In the genomic region with DNA sequence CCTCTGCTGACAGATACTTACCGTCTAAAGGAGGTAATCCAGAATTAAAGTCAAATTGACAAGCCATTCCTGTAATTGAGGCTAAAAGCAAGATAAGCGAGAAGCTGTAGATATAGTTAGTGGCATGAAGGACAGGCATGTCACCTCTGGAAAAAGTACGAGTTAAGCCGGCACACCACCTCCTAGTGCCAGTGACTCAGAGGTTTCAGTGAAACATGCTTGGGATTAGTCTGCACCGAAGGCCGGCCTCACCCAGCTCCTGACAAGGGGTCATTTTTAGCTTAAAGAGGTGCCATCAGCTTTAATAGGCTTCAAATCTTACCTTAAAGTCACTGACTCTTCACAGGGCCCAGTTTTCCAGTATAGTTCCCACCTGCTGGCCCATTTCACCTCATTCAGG, we compare ENCODE assay signal across 24 cellular contexts.
"Had no signal": no experiment of that assay in that cellular context is flagged by ENCODE, and none has a peak within 500 bp of the region (broad histone marks: within the 10 kb centered on the region; RNA-seq: fewer than 3 reads in every experiment).

No MANE protein-coding gene starts in this region.

- H3K27ac ChIP-seq: colonic mucosa, esophagus squamous epithelium, gastrocnemius medialis, heart right ventricle, left lung, lower lobe of right lung had no signal

- H3K27me3 ChIP-seq: colonic mucosa, esophagus squamous epithelium, gastrocnemius medialis, left lung had no signal

- H3K4me3 ChIP-seq: colonic mucosa, esophagus squamous epithelium, gastrocnemius medialis, heart right ventricle, left lung, lower lobe of right lung, mucosa of descending colon had no signal

- FAIRE-seq: endothelial cell of umbilical vein, islet of Langerhans, keratinocyte had no signal

- H3K27ac Mint-ChIP-seq: dendritic cell treated with granulocyte-macrophage colony-stimulating factor and Interleukin-4, amounts not matched to agents 40 ng/mL and 50 ng/mL, for 4 days; effector memory CD8-positive, alpha-beta T cell; mesothelial cell of epicardium; naive B cell had no signal

- H3K9me3 ChIP-seq: colonic mucosa, gastrocnemius medialis, lower lobe of right lung, mucosa of descending colon had no signal

- ATAC-seq: effector memory CD8-positive, alpha-beta T cell; gastrocnemius medialis; heart right ventricle; left cardiac atrium; left lung; left ventricle myocardium superior; lower lobe of right lung; mucosa of descending colon had no signal

- H3K4me3 Mint-ChIP-seq: dendritic cell treated with granulocyte-macrophage colony-stimulating factor and Interleukin-4, amounts not matched to agents 40 ng/mL and 50 ng/mL, for 4 days; effector memory CD8-positive, alpha-beta T cell; mesothelial cell of epicardium; naive B cell had no signal

- H3K36me3 Mint-ChIP-seq: mesothelial cell of epicardium, naive B cell had no signal

- H3K4me1 Mint-ChIP-seq: mesothelial cell of epicardium, naive B cell had no signal

- H3K9me3 Mint-ChIP-seq: dendritic cell treated with granulocyte-macrophage colony-stimulating factor and Interleukin-4, amounts not matched to agents 40 ng/mL and 50 ng/mL, for 4 days; mesothelial cell of epicardium had no signal

- H3K27me3 Mint-ChIP-seq: dendritic cell treated with granulocyte-macrophage colony-stimulating factor and Interleukin-4, amounts not matched to agents 40 ng/mL and 50 ng/mL, for 4 days; effector memory CD8-positive, alpha-beta T cell had no signal

- DNase-seq: colonic mucosa; cortex of kidney; effector CD8-positive, alpha-beta T cell; effector memory CD8-positive, alpha-beta T cell; esophagus squamous epithelium; foreskin fibroblast; foreskin melanocyte; gastrocnemius medialis; glutamatergic neuron; head of caudate nucleus; heart right ventricle; hippocampal formation; left cardiac atrium; left lung; left ventricle myocardium superior; lower lobe of right lung; mesenchymal stem cell; mucosa of descending colon; naive B cell had no signal

- H3K4me1 ChIP-seq: colonic mucosa, esophagus squamous epithelium, gastrocnemius medialis, heart right ventricle, left lung, lower lobe of right lung had no signal

- H3K36me3 ChIP-seq: colonic mucosa, esophagus squamous epithelium, gastrocnemius medialis, heart right ventricle, left lung, lower lobe of right lung had no signal
